1 cellular context compared by ENCODE assay signal in the genomic region with DNA sequence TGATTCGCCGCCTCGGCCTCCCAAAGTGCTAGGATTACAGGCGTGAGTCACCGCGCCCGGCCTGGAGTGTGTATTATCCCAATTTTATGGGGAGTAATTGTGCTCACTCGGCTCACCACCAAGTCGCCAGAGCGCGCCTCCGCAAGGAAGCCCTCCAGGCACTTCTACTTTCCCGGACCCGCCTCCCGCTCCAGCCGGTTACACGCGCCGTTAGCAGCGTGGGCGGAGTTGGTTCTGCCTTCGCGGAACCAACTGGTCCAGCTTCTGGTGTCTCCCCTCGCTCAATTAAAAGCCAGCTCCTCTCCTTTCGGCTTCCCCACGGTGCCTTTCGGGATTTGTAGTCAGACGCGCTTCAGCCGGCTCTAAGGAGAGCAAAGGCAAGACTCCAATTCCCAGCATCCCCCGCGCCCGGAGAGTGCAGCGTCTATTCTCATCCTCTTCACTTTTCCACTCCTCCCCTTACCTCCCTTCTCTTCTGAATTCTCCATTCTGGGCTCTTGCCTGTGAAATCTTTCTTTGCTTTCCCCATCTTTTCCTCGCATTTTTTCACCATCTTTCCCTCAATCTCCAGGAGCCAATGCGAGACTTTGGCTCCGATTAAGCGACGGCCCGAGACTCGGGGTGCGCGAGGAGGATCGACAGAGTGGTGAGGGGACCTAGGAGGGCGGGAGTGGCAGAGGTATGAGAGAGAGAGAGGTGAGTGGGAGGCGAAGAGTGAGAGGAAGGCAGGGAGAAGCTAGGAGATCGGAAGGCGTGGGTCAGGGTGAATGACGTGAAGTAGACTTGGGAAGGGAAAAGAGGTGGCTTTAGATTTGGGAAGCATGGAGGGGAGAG.
TF ChIP-seq lines count a peak whose summit lies in the region.

Gene GTF2H4, plus strand, starts transcription at position 450 of the 834 bp plus-strand sequence.

TF ChIP-seq in HepG2, 621 proteins besides CTCF, POLR2A, EP300 and RAD21 (continued from another document and continues in another):
- no peak for TF ChIP-seq ZNF407 (CRISPR knock-in tag; IDR thresholded peaks at IDR 0.05; ENCODE audit: not compliant biosample characterization)
- TF ChIP-seq NFAT5 (CRISPR knock-in tag; IDR thresholded peaks at IDR 0.05): no peak
- TF ChIP-seq HNRNPH1 (optimal IDR thresholded peaks at IDR 0.05; ENCODE audit: low read depth, low read length): no peak
- TF ChIP-seq ZFYVE20 (CRISPR knock-in tag; IDR thresholded peaks at IDR 0.05; ENCODE audit: borderline replicate concordance, low read depth): no peak
- peak; percentile 77 for TF ChIP-seq ERF (CRISPR knock-in tag; IDR thresholded peaks at IDR 0.05)
- TF ChIP-seq ZNF20 (CRISPR knock-in tag; IDR thresholded peaks at IDR 0.05): no peak
- peak; percentile 54 for TF ChIP-seq FOXA3 (CRISPR knock-in tag; IDR thresholded peaks at IDR 0.05)
- peak; percentile 99 for TF ChIP-seq IRF2 (CRISPR knock-in tag; IDR thresholded peaks at IDR 0.05)
- no peak for TF ChIP-seq ZSCAN30 (CRISPR knock-in tag; IDR thresholded peaks at IDR 0.05)
- no peak for TF ChIP-seq DPF2 (CRISPR knock-in tag; IDR thresholded peaks at IDR 0.05; ENCODE audit: borderline replicate concordance, low read depth)
- peak; percentile 72 for TF ChIP-seq RXRB (CRISPR knock-in tag; IDR thresholded peaks at IDR 0.05; ENCODE audit: borderline replicate concordance)
- TF ChIP-seq, protein P1, sequence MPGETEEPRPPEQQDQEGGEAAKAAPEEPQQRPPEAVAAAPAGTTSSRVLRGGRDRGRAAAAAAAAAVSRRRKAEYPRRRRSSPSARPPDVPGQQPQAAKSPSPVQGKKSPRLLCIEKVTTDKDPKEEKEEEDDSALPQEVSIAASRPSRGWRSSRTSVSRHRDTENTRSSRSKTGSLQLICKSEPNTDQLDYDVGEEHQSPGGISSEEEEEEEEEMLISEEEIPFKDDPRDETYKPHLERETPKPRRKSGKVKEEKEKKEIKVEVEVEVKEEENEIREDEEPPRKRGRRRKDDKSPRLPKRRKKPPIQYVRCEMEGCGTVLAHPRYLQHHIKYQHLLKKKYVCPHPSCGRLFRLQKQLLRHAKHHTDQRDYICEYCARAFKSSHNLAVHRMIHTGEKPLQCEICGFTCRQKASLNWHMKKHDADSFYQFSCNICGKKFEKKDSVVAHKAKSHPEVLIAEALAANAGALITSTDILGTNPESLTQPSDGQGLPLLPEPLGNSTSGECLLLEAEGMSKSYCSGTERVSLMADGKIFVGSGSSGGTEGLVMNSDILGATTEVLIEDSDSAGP (CRISPR knock-in tag; IDR thresholded peaks at IDR 0.05; ENCODE audit: borderline replicate concordance): peak; percentile 92; the same call in 1 of the 2 replicates
- TF ChIP-seq ZNF446 (CRISPR knock-in tag; IDR thresholded peaks at IDR 0.05): no peak; the same call in 1 of the 2 replicates
- TF ChIP-seq HDAC1 (CRISPR knock-in tag; IDR thresholded peaks at IDR 0.05): peak; percentile 93
- peak; percentile 86; the same call in 1 of the 2 replicates for TF ChIP-seq ZNF614 (CRISPR knock-in tag; IDR thresholded peaks at IDR 0.05; ENCODE audit: borderline replicate concordance)
- TF ChIP-seq ZNF205 (CRISPR knock-in tag; IDR thresholded peaks at IDR 0.05): peak; percentile 88
- no peak for TF ChIP-seq NAIF1 (CRISPR knock-in tag; IDR thresholded peaks at IDR 0.05; ENCODE audit: borderline replicate concordance)
- TF ChIP-seq PLRG1 (conservative IDR thresholded peaks at IDR 0.05): no peak
- TF ChIP-seq, protein P2, sequence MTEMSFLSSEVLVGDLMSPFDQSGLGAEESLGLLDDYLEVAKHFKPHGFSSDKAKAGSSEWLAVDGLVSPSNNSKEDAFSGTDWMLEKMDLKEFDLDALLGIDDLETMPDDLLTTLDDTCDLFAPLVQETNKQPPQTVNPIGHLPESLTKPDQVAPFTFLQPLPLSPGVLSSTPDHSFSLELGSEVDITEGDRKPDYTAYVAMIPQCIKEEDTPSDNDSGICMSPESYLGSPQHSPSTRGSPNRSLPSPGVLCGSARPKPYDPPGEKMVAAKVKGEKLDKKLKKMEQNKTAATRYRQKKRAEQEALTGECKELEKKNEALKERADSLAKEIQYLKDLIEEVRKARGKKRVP (CRISPR knock-in tag; IDR thresholded peaks at IDR 0.05): no peak; a peak in 1 of 4 replicates
- TF ChIP-seq HDAC6 (IDR thresholded peaks at IDR 0.05; ENCODE audit: low read depth, low read length): no peak
- peak; percentile 25 for TF ChIP-seq SRSF1 (optimal IDR thresholded peaks at IDR 0.05; ENCODE audit: low read depth, low read length)
- TF ChIP-seq, protein P3, sequence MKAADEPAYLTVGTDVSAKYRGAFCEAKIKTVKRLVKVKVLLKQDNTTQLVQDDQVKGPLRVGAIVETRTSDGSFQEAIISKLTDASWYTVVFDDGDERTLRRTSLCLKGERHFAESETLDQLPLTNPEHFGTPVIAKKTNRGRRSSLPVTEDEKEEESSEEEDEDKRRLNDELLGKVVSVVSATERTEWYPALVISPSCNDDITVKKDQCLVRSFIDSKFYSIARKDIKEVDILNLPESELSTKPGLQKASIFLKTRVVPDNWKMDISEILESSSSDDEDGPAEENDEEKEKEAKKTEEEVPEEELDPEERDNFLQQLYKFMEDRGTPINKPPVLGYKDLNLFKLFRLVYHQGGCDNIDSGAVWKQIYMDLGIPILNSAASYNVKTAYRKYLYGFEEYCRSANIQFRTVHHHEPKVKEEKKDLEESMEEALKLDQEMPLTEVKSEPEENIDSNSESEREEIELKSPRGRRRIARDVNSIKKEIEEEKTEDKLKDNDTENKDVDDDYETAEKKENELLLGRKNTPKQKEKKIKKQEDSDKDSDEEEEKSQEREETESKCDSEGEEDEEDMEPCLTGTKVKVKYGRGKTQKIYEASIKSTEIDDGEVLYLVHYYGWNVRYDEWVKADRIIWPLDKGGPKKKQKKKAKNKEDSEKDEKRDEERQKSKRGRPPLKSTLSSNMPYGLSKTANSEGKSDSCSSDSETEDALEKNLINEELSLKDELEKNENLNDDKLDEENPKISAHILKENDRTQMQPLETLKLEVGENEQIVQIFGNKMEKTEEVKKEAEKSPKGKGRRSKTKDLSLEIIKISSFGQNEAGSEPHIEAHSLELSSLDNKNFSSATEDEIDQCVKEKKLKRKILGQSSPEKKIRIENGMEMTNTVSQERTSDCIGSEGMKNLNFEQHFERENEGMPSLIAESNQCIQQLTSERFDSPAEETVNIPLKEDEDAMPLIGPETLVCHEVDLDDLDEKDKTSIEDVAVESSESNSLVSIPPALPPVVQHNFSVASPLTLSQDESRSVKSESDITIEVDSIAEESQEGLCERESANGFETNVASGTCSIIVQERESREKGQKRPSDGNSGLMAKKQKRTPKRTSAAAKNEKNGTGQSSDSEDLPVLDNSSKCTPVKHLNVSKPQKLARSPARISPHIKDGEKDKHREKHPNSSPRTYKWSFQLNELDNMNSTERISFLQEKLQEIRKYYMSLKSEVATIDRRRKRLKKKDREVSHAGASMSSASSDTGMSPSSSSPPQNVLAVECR (CRISPR knock-in tag; IDR thresholded peaks at IDR 0.05; ENCODE audit: borderline replicate concordance): peak; percentile 93
- no peak for TF ChIP-seq ZBTB2 (CRISPR knock-in tag; IDR thresholded peaks at IDR 0.05; ENCODE audit: low read depth)
- TF ChIP-seq PTBP1 (IDR thresholded peaks at IDR 0.05; ENCODE audit: low read depth, low read length, poor library complexity, severe bottlenecking): peak; percentile 93
- peak; percentile 96 for TF ChIP-seq ZNF350 (CRISPR knock-in tag; IDR thresholded peaks at IDR 0.05; ENCODE audit: borderline replicate concordance, low read depth)
- TF ChIP-seq ZNF678 (CRISPR knock-in tag; IDR thresholded peaks at IDR 0.05): no peak
- peak; percentile 92 for TF ChIP-seq CBX1 (IDR thresholded peaks at IDR 0.05; ENCODE audit: low read depth)
- no peak; the same call in 1 of the 2 replicates for TF ChIP-seq ZNF709 (CRISPR knock-in tag; IDR thresholded peaks at IDR 0.05)
- TF ChIP-seq ZNF772 (CRISPR knock-in tag; IDR thresholded peaks at IDR 0.05): 0 out of 2 replicates have a peak, but pooled peaks have one; percentile 7
- TF ChIP-seq REXO4 (CRISPR knock-in tag; IDR thresholded peaks at IDR 0.05; ENCODE audit: borderline replicate concordance): no peak
- peak; percentile 47; the same call in 1 of the 2 replicates for TF ChIP-seq ZBTB38 (CRISPR knock-in tag; IDR thresholded peaks at IDR 0.05)
- TF ChIP-seq NPAS2 (CRISPR knock-in tag; IDR thresholded peaks at IDR 0.05; ENCODE audit: borderline replicate concordance): no peak
